In the genomic region with DNA sequence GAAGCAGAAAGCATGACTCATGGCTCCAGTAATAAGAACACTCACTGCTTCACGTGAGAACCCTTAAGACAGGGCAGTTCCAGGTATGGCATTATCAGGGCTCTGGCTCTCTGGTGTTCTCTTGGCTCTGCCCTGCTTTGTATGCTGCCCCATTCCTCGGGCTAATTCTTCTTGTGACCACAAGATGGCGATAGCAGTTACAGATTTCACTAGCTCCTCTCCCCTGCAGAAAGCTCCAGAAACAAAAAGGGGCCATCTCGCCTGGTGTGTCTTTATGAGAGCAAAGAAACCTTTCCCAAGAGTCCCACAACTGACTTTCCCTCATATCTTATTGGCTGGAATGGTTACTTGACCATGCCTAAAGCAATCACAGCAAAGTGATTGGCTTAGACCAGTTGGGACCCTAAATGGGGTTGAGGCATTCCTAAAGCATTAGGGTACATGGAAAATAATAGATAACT, we compare ENCODE assay signal across 8 cellular contexts.
A peak's percentile ranks its signal among the peaks of the same experiment; 100 is the strongest.
DNase-seq lines count a peak whose midpoint lies in the region; ATAC-seq, FAIRE-seq and TF ChIP-seq lines count a peak whose summit lies in the region.

No MANE protein-coding gene starts in this region.

- no peak overlapping the region for H3K27ac ChIP-seq in OCI-LY3 (ENCODE audit: low read length)
- H3K27ac ChIP-seq in parathyroid adenoma: no peak overlapping the region

- H3K9ac ChIP-seq in OCI-LY3 (ENCODE audit: low read length) (no peak overlapping the region), parathyroid adenoma (no peak overlapping the region)

- no peak overlapping the region for H3K4me3 ChIP-seq in OCI-LY3 (ENCODE audit: low read length)
- no peak overlapping the region for H3K4me3 ChIP-seq in parathyroid adenoma (ENCODE audit: low read depth, low read length)

- H3K27me3 Mint-ChIP-seq in activated T-helper 2 cell treated with anti-CD3 and anti-CD28 coated beads, Interferon-gamma antibody, Interleukin-2, Interleukin-4, amounts not matched to agents 10 μg/mL and 5 μg/mL and 100 μg/mL, durations not matched to agents 14 hours and 24 hours and 36 hours (ENCODE audit: low read depth): no peaks in the 10 kb centered on the region

- H3K4me1 Mint-ChIP-seq in activated T-helper 2 cell treated with anti-CD3 and anti-CD28 coated beads, Interferon-gamma antibody, Interleukin-2, Interleukin-4, amounts not matched to agents 10 μg/mL and 5 μg/mL and 100 μg/mL, durations not matched to agents 14 hours and 24 hours and 36 hours (ENCODE audit: low read depth): peaks cover 6% of the 10 kb centered on the region

- peak; percentile 85 for ATAC-seq in GM21576 (IDR thresholded peaks at IDR 0.05; ENCODE audit: unreplicated experiment)

- H2AFZ ChIP-seq in OCI-LY3 (ENCODE audit: low read depth, low read length) (no peak overlapping the region), parathyroid adenoma (no peak overlapping the region)

- H3K79me2 ChIP-seq in OCI-LY3 (ENCODE audit: low read length) (no peaks in the 10 kb centered on the region), parathyroid adenoma (no peaks in the 10 kb centered on the region)

- H3K4me1 ChIP-seq in OCI-LY3 (ENCODE audit: low read length) (no peaks in the 10 kb centered on the region), parathyroid adenoma (no peaks in the 10 kb centered on the region)

- FAIRE-seq in G401.6 (lab: Jason Lieb, UNC): peak; percentile 28

- no peaks in the 10 kb centered on the region for H3K9me3 Mint-ChIP-seq in activated T-helper 2 cell treated with anti-CD3 and anti-CD28 coated beads, Interferon-gamma antibody, Interleukin-2, Interleukin-4, amounts not matched to agents 10 μg/mL and 5 μg/mL and 100 μg/mL, durations not matched to agents 14 hours and 24 hours and 36 hours

- no peaks in the 10 kb centered on the region for H3K9me3 ChIP-seq in OCI-LY3 (ENCODE audit: insufficient read depth, low read length)
- H3K9me3 ChIP-seq in parathyroid adenoma (ENCODE audit: control insufficient read depth, low read length): no peaks in the 10 kb centered on the region

- DNase-seq in HuH-7 (ENCODE audit: low spot score) (peak; percentile 32), glomerular endothelial cell (ENCODE audit: extremely low read depth, low read depth, low spot score) (peak; percentile 55)
- peak; percentile 11 for DNase-seq in activated T-helper 2 cell treated with anti-CD3 and anti-CD28 coated beads, Interferon-gamma antibody, Interleukin-2, Interleukin-4, amounts not matched to agents 10 μg/mL and 5 μg/mL and 100 μg/mL, durations not matched to agents 14 hours and 24 hours and 36 hours (ENCODE audit: low spot score)
- no peak for DNase-seq in effector CD8-positive, alpha-beta T cell (lab: John Stamatoyannopoulos, UW)

- H3K4me3 Mint-ChIP-seq in activated T-helper 2 cell treated with anti-CD3 and anti-CD28 coated beads, Interferon-gamma antibody, Interleukin-2, Interleukin-4, amounts not matched to agents 10 μg/mL and 5 μg/mL and 100 μg/mL, durations not matched to agents 14 hours and 24 hours and 36 hours (ENCODE audit: low read depth): no peak overlapping the region

- H3K36me3 Mint-ChIP-seq in activated T-helper 2 cell treated with anti-CD3 and anti-CD28 coated beads, Interferon-gamma antibody, Interleukin-2, Interleukin-4, amounts not matched to agents 10 μg/mL and 5 μg/mL and 100 μg/mL, durations not matched to agents 14 hours and 24 hours and 36 hours (ENCODE audit: low read depth): peaks cover 38% of the 10 kb centered on the region

- H3K27me3 ChIP-seq in OCI-LY3 (ENCODE audit: low read depth, low read length) (no peaks in the 10 kb centered on the region), parathyroid adenoma (ENCODE audit: control insufficient read depth, insufficient read depth, low read length) (no peaks in the 10 kb centered on the region)

- H3K36me3 ChIP-seq in OCI-LY3 (replicated peaks; ENCODE audit: low read depth, low read length) (no peaks in the 10 kb centered on the region), parathyroid adenoma (ENCODE audit: control insufficient read depth, insufficient read depth, low read length) (no peaks in the 10 kb centered on the region)

- no peaks in the 10 kb centered on the region for H4K20me1 ChIP-seq in OCI-LY3 (ENCODE audit: insufficient read depth, low read length)

- H3K4me2 ChIP-seq in OCI-LY3 (ENCODE audit: low read length) (no peak overlapping the region), parathyroid adenoma (ENCODE audit: low read length) (no peak overlapping the region)

- H3K27ac Mint-ChIP-seq in activated T-helper 2 cell treated with anti-CD3 and anti-CD28 coated beads, Interferon-gamma antibody, Interleukin-2, Interleukin-4, amounts not matched to agents 10 μg/mL and 5 μg/mL and 100 μg/mL, durations not matched to agents 14 hours and 24 hours and 36 hours: no peak overlapping the region

- intact Hi-C loops in activated T-helper 2 cell treated with anti-CD3 and anti-CD28 coated beads, Interferon-gamma antibody, Interleukin-2, Interleukin-4, amounts not matched to agents 10 μg/mL and 5 μg/mL and 100 μg/mL, durations not matched to agents 14 hours and 24 hours and 36 hours (cut with micrococcal nuclease): loop anchor here (1.0 kb wide), 1 partner anchor 325 kb away; no protein-coding TSS in a partner anchor

- peak; percentile 66 for TF ChIP-seq CTCF in OCI-LY3 (IDR thresholded peaks at IDR 0.05; ENCODE audit: low read depth, low read length)
- peak; percentile 59 for TF ChIP-seq CTCF in parathyroid adenoma (IDR thresholded peaks at IDR 0.05)
